ENCODE assay signal across 8 cellular contexts in genomic region chr2:136242687-136243277, GRCh38.
DNase-seq lines count a peak whose midpoint lies in the region; ATAC-seq and TF ChIP-seq lines count a peak whose summit lies in the region.

No MANE protein-coding gene starts in this region.

- no peaks in the 10 kb centered on the region for H3K36me3 Mint-ChIP-seq in activated T-cell treated with anti-CD3 and anti-CD28 coated beads, Interleukin-2, amount 50 U/mL, for 4 hours (ENCODE audit: insufficient read depth)
- H3K36me3 Mint-ChIP-seq in stimulated activated naive B cell treated with anti-CD40 and anti-IgM and Interleukin-4, amounts not matched to agents 10 μg/mL and 1 μg/mL and 100 μg/mL, for 72 hours: peaks cover 0 to 2% of the 10 kb centered on the region in 2 donors

- no peaks in the 10 kb centered on the region for H3K27me3 Mint-ChIP-seq in activated T-cell treated with anti-CD3 and anti-CD28 coated beads, Interleukin-2, amount 50 U/mL, for 4 hours (ENCODE audit: low read depth)
- no peaks in the 10 kb centered on the region for H3K27me3 Mint-ChIP-seq in stimulated activated naive B cell treated with anti-CD40 and anti-IgM and Interleukin-4, amounts not matched to agents 10 μg/mL and 1 μg/mL and 100 μg/mL, for 72 hours

- no peaks in the 10 kb centered on the region for H3K36me3 ChIP-seq in heart right ventricle

- no peak for TF ChIP-seq CTCF in fibroblast of villous mesenchyme (IDR thresholded peaks at IDR 0.05; ENCODE audit: insufficient read depth, low read depth, low read length)
- TF ChIP-seq CTCF in GM20000 (IDR thresholded peaks at IDR 0.05; ENCODE audit: extremely low read depth, missing control alignments): no peak
- TF ChIP-seq CTCF in heart right ventricle (IDR thresholded peaks at IDR 0.05): no peak

- DNase-seq in NK-92 treated with Interleukin-12 subunit alpha and Interleukin-12 subunit beta, amount 100 ng/mL, for 24 hours (lab: John Stamatoyannopoulos, UW): peak; percentile 69
- DNase-seq in NK-92 (lab: John Stamatoyannopoulos, UW; ENCODE audit: unreplicated experiment) (no peak), fibroblast of villous mesenchyme (ENCODE audit: low read depth) (peak; percentile 17), AG08395 (ENCODE audit: low spot score) (no peak), GM20000 (ENCODE audit: low spot score) (no peak), heart right ventricle (no peak)
- DNase-seq in activated T-cell treated with anti-CD3 and anti-CD28 coated beads, Interleukin-2, amount 50 U/mL, for 4 hours: peak; percentile 28
- no peak for DNase-seq in stimulated activated naive B cell treated with anti-CD40 and anti-IgM and Interleukin-4, amounts not matched to agents 10 μg/mL and 1 μg/mL and 100 μg/mL, for 72 hours

- no peaks in the 10 kb centered on the region for H3K9me3 ChIP-seq in heart right ventricle

- H3K4me3 ChIP-seq in fibroblast of villous mesenchyme (ENCODE audit: low read depth, low read length) (no peak overlapping the region), heart right ventricle (no peak overlapping the region)

- H3K27me3 ChIP-seq in heart right ventricle: no peaks in the 10 kb centered on the region

- intact Hi-C loops in heart right ventricle (cut with DNase I): no loop called here

- no peaks in the 10 kb centered on the region for H3K9me3 Mint-ChIP-seq in activated T-cell treated with anti-CD3 and anti-CD28 coated beads, Interleukin-2, amount 50 U/mL, for 4 hours
- H3K9me3 Mint-ChIP-seq in stimulated activated naive B cell treated with anti-CD40 and anti-IgM and Interleukin-4, amounts not matched to agents 10 μg/mL and 1 μg/mL and 100 μg/mL, for 72 hours: no peaks in the 10 kb centered on the region

- H3K27ac Mint-ChIP-seq in stimulated activated naive B cell treated with anti-CD40 and anti-IgM and Interleukin-4, amounts not matched to agents 10 μg/mL and 1 μg/mL and 100 μg/mL, for 72 hours: peak overlapping the region; percentile 82

- H3K4me1 ChIP-seq in heart right ventricle: peaks cover 0 to 65% (median 13%) of the 10 kb centered on the region in 9 donors

- ATAC-seq in activated T-cell treated with anti-CD3 and anti-CD28 coated beads, Interleukin-2, amount 50 U/mL, for 4 hours: peak; percentile 20 to 46
- no peak for ATAC-seq in stimulated activated naive B cell treated with anti-CD40 and anti-IgM and Interleukin-4, amounts not matched to agents 10 μg/mL and 1 μg/mL and 100 μg/mL, for 72 hours (replicated peaks)
- no peak for ATAC-seq in heart right ventricle

- WGBS in heart right ventricle, 2 donors: 76 to 84% methylated on average over 9 to 10 of the region's 10 CpGs

- H3K4me1 Mint-ChIP-seq in activated T-cell treated with anti-CD3 and anti-CD28 coated beads, Interleukin-2, amount 50 U/mL, for 4 hours (ENCODE audit: low read depth): peaks cover 55% of the 10 kb centered on the region
- H3K4me1 Mint-ChIP-seq in stimulated activated naive B cell treated with anti-CD40 and anti-IgM and Interleukin-4, amounts not matched to agents 10 μg/mL and 1 μg/mL and 100 μg/mL, for 72 hours: peaks cover 53 to 95% of the 10 kb centered on the region in 2 donors

- peak overlapping the region in 1 of 10 donors; percentile 67 for H3K27ac ChIP-seq in heart right ventricle

- H3K4me3 Mint-ChIP-seq in activated T-cell treated with anti-CD3 and anti-CD28 coated beads, Interleukin-2, amount 50 U/mL, for 4 hours: no peak overlapping the region
- peak overlapping the region in 1 of 2 donors; percentile 5 for H3K4me3 Mint-ChIP-seq in stimulated activated naive B cell treated with anti-CD40 and anti-IgM and Interleukin-4, amounts not matched to agents 10 μg/mL and 1 μg/mL and 100 μg/mL, for 72 hours

Comparison
In these comparisons a context has a peak if more than half of its experiments do, and no peak if none do; other contexts are left out.
1. DNase-seq: peak in NK-92 treated with Interleukin-12 subunit alpha and Interleukin-12 subunit beta, amount 100 ng/mL, for 24 hours (single experiment), activated T-cell treated with anti-CD3 and anti-CD28 coated beads, Interleukin-2, amount 50 U/mL, for 4 hours (single experiment) and fibroblast of villous mesenchyme (single experiment); none in NK-92 (single experiment), stimulated activated naive B cell treated with anti-CD40 and anti-IgM and Interleukin-4, amounts not matched to agents 10 μg/mL and 1 μg/mL and 100 μg/mL, for 72 hours (single experiment), AG08395 (single experiment), GM20000 (single experiment) and heart right ventricle (0 of 2).
2. ATAC-seq: peak in activated T-cell treated with anti-CD3 and anti-CD28 coated beads, Interleukin-2, amount 50 U/mL, for 4 hours (2 of 2); none in stimulated activated naive B cell treated with anti-CD40 and anti-IgM and Interleukin-4, amounts not matched to agents 10 μg/mL and 1 μg/mL and 100 μg/mL, for 72 hours (0 of 2) and heart right ventricle (0 of 8).